ENCODE assay signal across 9 cellular contexts in the genomic region with DNA sequence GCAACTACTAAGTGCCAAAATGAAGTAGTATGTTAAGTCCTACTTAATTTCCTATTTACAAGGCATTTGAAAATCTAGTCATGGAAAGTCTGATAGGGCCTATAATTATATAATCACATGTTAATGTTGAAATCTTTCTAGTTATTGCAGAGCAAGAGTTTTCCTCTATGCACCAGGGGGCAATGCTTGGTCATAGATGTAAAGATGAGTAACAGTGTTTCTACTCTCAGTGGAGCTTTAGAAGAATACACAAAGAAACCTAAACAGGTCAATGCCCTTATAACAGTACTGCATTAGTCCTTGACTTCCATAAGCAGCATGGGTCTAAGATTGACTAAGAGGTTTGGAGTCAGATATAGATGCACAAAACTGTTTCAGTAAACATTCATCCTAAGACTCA.
DNase-seq lines count a peak whose midpoint lies in the region; ATAC-seq lines count a peak whose summit lies in the region.
"Had no signal": no experiment of that assay in that cellular context is flagged by ENCODE, and none has a peak within 500 bp of the region (broad histone marks: within the 10 kb centered on the region; RNA-seq: fewer than 3 reads in every experiment).

No MANE protein-coding gene starts in this region.

- ATAC-seq in stimulated activated naive B cell treated with anti-CD40 and anti-IgM and Interleukin-4, amounts not matched to agents 10 μg/mL and 1 μg/mL and 100 μg/mL, for 72 hours (replicated peaks): peak; percentile 19 to 43
- ATAC-seq in GM21576 (IDR thresholded peaks at IDR 0.05; ENCODE audit: unreplicated experiment): no peak
- ATAC-seq: Panc1 had no signal

- H3K27ac Mint-ChIP-seq in stimulated activated naive B cell treated with anti-CD40 and anti-IgM and Interleukin-4, amounts not matched to agents 10 μg/mL and 1 μg/mL and 100 μg/mL, for 72 hours: no peak overlapping the region

- peaks cover 0 to 2% of the 10 kb centered on the region in 2 donors for H3K4me1 Mint-ChIP-seq in stimulated activated naive B cell treated with anti-CD40 and anti-IgM and Interleukin-4, amounts not matched to agents 10 μg/mL and 1 μg/mL and 100 μg/mL, for 72 hours

- H3K27me3 Mint-ChIP-seq in stimulated activated naive B cell treated with anti-CD40 and anti-IgM and Interleukin-4, amounts not matched to agents 10 μg/mL and 1 μg/mL and 100 μg/mL, for 72 hours: no peaks in the 10 kb centered on the region

- peak; percentile 64 for DNase-seq in NOMO-1 treated with DMSO at 0.1 percent for 48 hours (lab: John Stamatoyannopoulos, UW; ENCODE audit: unreplicated experiment)
- DNase-seq in NOMO-1 treated with dmso at 0.1 percent for 144 hours (lab: John Stamatoyannopoulos, UW; ENCODE audit: unreplicated experiment): no peak
- peak; percentile 6 for DNase-seq in NCI-H226
- peak; percentile 92 for DNase-seq in fibroblast of peridontal ligament (ENCODE audit: extremely low read depth)
- no peak for DNase-seq in stimulated activated naive B cell treated with anti-CD40 and anti-IgM and Interleukin-4, amounts not matched to agents 10 μg/mL and 1 μg/mL and 100 μg/mL, for 72 hours
- no peak for DNase-seq in globus pallidus (ENCODE audit: low spot score)
- no peak for DNase-seq in retina

- no peak overlapping the region for H3K4me3 Mint-ChIP-seq in stimulated activated naive B cell treated with anti-CD40 and anti-IgM and Interleukin-4, amounts not matched to agents 10 μg/mL and 1 μg/mL and 100 μg/mL, for 72 hours

- H3K9me3 Mint-ChIP-seq in stimulated activated naive B cell treated with anti-CD40 and anti-IgM and Interleukin-4, amounts not matched to agents 10 μg/mL and 1 μg/mL and 100 μg/mL, for 72 hours: no peaks in the 10 kb centered on the region

- no peaks in the 10 kb centered on the region for H3K36me3 Mint-ChIP-seq in stimulated activated naive B cell treated with anti-CD40 and anti-IgM and Interleukin-4, amounts not matched to agents 10 μg/mL and 1 μg/mL and 100 μg/mL, for 72 hours

Comparison
In these comparisons a context has a peak if more than half of its experiments do, and no peak if none do; other contexts are left out.
1. DNase-seq: peak in NOMO-1 treated with DMSO at 0.1 percent for 48 hours (single experiment), NCI-H226 (single experiment) and fibroblast of peridontal ligament (single experiment); none in NOMO-1 treated with dmso at 0.1 percent for 144 hours (single experiment), stimulated activated naive B cell treated with anti-CD40 and anti-IgM and Interleukin-4, amounts not matched to agents 10 μg/mL and 1 μg/mL and 100 μg/mL, for 72 hours (single experiment), globus pallidus (single experiment) and retina (single experiment).